20 cellular contexts compared by ENCODE assay signal in genomic region chr3:98692787-98693473, GRCh38.
DNase-seq lines count a peak whose midpoint lies in the region; ATAC-seq and TF ChIP-seq lines count a peak whose summit lies in the region.
"Had no signal": no experiment of that assay in that cellular context is flagged by ENCODE, and none has a peak within 500 bp of the region (broad histone marks: within the 10 kb centered on the region; RNA-seq: fewer than 3 reads in every experiment).

No MANE protein-coding gene starts in this region.

- no peak overlapping the region for H3K27ac ChIP-seq in coronary artery
- H3K27ac ChIP-seq: foreskin keratinocyte had no signal

- peak; percentile 76 to 79 for DNase-seq in AML-193 (lab: John Stamatoyannopoulos, UW)
- no peak for DNase-seq in adipocyte (ENCODE audit: low read depth)
- peak; percentile 9 for DNase-seq in left kidney (ENCODE audit: low read depth, low spot score)
- no peak for DNase-seq in coronary artery (ENCODE audit: low spot score)
- no peak for DNase-seq in middle frontal gyrus (ENCODE audit: extremely low spot score, low spot score)
- DNase-seq: activated naive CD8-positive, alpha-beta T cell treated with anti-CD3 and anti-CD28 coated beads, Interleukin-2, amount 50 U/mL, for 24 hours; Caco-2; caudate nucleus; endodermal cell; foreskin keratinocyte; left colon; NCI-H1694; nucleus accumbens; SHP77 treated with DMSO at 0.1 percent for 48 hours; stimulated activated CD4-positive, alpha-beta T cell treated with anti-CD3 and anti-CD28 coated beads, Interleukin-4, amount 100 ng/mL, for 24 hours; T-helper 2 cell had no signal

- H3K27me3 ChIP-seq in adipocyte (replicated peaks; ENCODE audit: control insufficient read depth, insufficient read depth, low read length), result no peaks in the 10 kb centered on the region
- H3K27me3 ChIP-seq: foreskin keratinocyte had no signal

- H3K36me3 ChIP-seq in adipocyte (ENCODE audit: control insufficient read depth, insufficient read depth, low read length, severe bottlenecking), result no peaks in the 10 kb centered on the region
- H3K36me3 ChIP-seq: HAP-1 had no signal

- H3K9me3 ChIP-seq in adipocyte (ENCODE audit: control insufficient read depth, low read length), result no peaks in the 10 kb centered on the region
- H3K9me3 ChIP-seq: Caco-2, HAP-1 had no signal

- ATAC-seq in HG03520 (IDR thresholded peaks at IDR 0.05; ENCODE audit: unreplicated experiment) (peak; percentile 56), HG02763 (IDR thresholded peaks at IDR 0.05; ENCODE audit: unreplicated experiment) (no peak), GM21529 (IDR thresholded peaks at IDR 0.05; ENCODE audit: unreplicated experiment) (no peak)
- ATAC-seq: activated naive CD8-positive, alpha-beta T cell treated with anti-CD3 and anti-CD28 coated beads, Interleukin-2, amount 50 U/mL, for 24 hours; foreskin keratinocyte; left colon had no signal

- TF ChIP-seq CTCF in coronary artery (IDR thresholded peaks at IDR 0.05), result no peak

- H3K4me1 ChIP-seq in adipocyte (ENCODE audit: control insufficient read depth, insufficient read depth, low read length), result peaks cover 22% of the 10 kb centered on the region
- H3K4me1 ChIP-seq: Caco-2, HAP-1 had no signal

- H3K4me3 ChIP-seq in adipocyte (ENCODE audit: low read length) (no peak overlapping the region), coronary artery (no peak overlapping the region)
- H3K4me3 ChIP-seq: HAP-1 had no signal

- H3K9ac ChIP-seq in adipocyte (ENCODE audit: low read length), result peak overlapping the region; percentile 19

Comparison
In these comparisons a context has a peak if more than half of its experiments do, and no peak if none do; other contexts are left out.
1. DNase-seq: peak in AML-193 (2 of 2) and left kidney (single experiment); none in adipocyte (single experiment), coronary artery (single experiment) and middle frontal gyrus (single experiment).